In the genomic region with DNA sequence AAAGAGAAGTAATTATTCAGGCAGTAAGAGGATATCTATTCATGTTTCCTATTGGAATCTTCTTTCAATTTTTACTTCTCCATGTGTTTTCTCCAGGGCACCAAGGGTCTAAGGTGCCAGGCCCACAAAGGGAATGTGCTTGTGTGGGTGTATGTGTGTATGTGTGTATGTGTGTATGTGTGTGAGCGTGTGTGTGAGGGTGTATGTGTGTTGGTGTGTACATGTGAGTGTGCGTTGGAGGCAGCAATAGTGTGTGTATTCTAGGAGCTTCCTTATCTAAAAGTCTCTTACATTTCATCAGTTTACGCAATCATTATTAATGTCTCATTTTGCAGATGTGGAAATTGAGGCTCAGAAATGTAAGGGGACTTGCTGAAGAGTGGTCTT, we compare ENCODE assay signal across 27 cellular contexts. TPM values are rescaled to one million over a fixed set of nuclear protein-coding genes. Genes with fewer than 3 reads are reported as not detected.
DNase-seq lines count a peak whose midpoint lies in the region; ATAC-seq, FAIRE-seq and TF ChIP-seq lines count a peak whose summit lies in the region.
"Had no signal": no experiment of that assay in that cellular context is flagged by ENCODE, and none has a peak within 500 bp of the region (broad histone marks: within the 10 kb centered on the region; RNA-seq: fewer than 3 reads in every experiment).

No MANE protein-coding gene starts in this region.

- H3K36me3 ChIP-seq in left lung: peaks cover 0 to 11% of the 10 kb centered on the region in 2 donors
- H3K36me3 ChIP-seq: BLaER1, SJSA1 had no signal

- H3K4me1 Mint-ChIP-seq in T-helper 17 cell (peaks cover 6% of the 10 kb centered on the region), glutamatergic neuron (ENCODE audit: low read depth, unreplicated experiment) (peaks cover 3% of the 10 kb centered on the region)
- H3K4me1 Mint-ChIP-seq: CD4-positive, CD25-positive, alpha-beta regulatory T cell; IgD-negative memory B cell had no signal

- H3K9me3 ChIP-seq in T-helper 17 cell (ENCODE audit: control insufficient read depth, low read length, poor library complexity, severe bottlenecking) (no peaks in the 10 kb centered on the region), left lung (no peaks in the 10 kb centered on the region)
- H3K9me3 ChIP-seq: BLaER1, SJSA1 had no signal

- peaks cover 0 to 6% of the 10 kb centered on the region in 2 donors for H3K4me1 ChIP-seq in left lung
- H3K4me1 ChIP-seq: BLaER1, SJSA1 had no signal

- ATAC-seq in T-helper 17 cell (no peak), left lung (no peak)

- H3K27ac Mint-ChIP-seq in T-helper 17 cell: peak overlapping the region; percentile 24
- peak overlapping the region; percentile 12 for H3K27ac Mint-ChIP-seq in glutamatergic neuron (ENCODE audit: unreplicated experiment)
- H3K27ac Mint-ChIP-seq: CD4-positive, CD25-positive, alpha-beta regulatory T cell; IgD-negative memory B cell had no signal

- DNase-seq in activated CD8-positive, alpha-beta memory T cell treated with anti-CD3 and anti-CD28 coated beads for 24 hours: peak; percentile 21
- no peak for DNase-seq in activated CD8-positive, alpha-beta memory T cell treated with anti-CD3 and anti-CD28 coated beads, Interleukin-2, amount 50 U/mL, for 4 hours
- DNase-seq in T-helper 17 cell (no peak), glutamatergic neuron (no peak), urothelium cell line (ENCODE audit: low spot score) (no peak), left lung (no peak), GM13977 (ENCODE audit: low spot score) (no peak)
- DNase-seq: 8988T; CD4-positive, CD25-positive, alpha-beta regulatory T cell; DMS153; DND-41; GOT3; HCEC 1CT; NCI-H1092; NCI-H1417 treated with DMSO at 0.1 percent for 48 hours; NCI-H1694 treated with DMSO at 0.1 percent for 48 hours; NCI-H2081 treated with DMSO at 0.1 percent for 48 hours; NCI-H2171; NCI-H226; NCI-H510A; NCI-H69; Right ventricle myocardium superior; RPMI8226 had no signal

- H3K27me3 Mint-ChIP-seq in T-helper 17 cell (peaks cover 28% of the 10 kb centered on the region), glutamatergic neuron (ENCODE audit: unreplicated experiment) (peaks cover 1% of the 10 kb centered on the region)
- H3K27me3 Mint-ChIP-seq: CD4-positive, CD25-positive, alpha-beta regulatory T cell had no signal

- no peaks in the 10 kb centered on the region for H3K9me3 Mint-ChIP-seq in glutamatergic neuron (ENCODE audit: unreplicated experiment)
- H3K9me3 Mint-ChIP-seq: IgD-negative memory B cell had no signal

- H3K4me3 ChIP-seq in left lung: no peak overlapping the region
- H3K4me3 ChIP-seq: BLaER1, SJSA1 had no signal

- H3K36me3 Mint-ChIP-seq in T-helper 17 cell (ENCODE audit: low read depth): peaks cover 6% of the 10 kb centered on the region
- H3K36me3 Mint-ChIP-seq in glutamatergic neuron (ENCODE audit: unreplicated experiment): no peaks in the 10 kb centered on the region
- H3K36me3 Mint-ChIP-seq: CD4-positive, CD25-positive, alpha-beta regulatory T cell; IgD-negative memory B cell had no signal

- intact Hi-C loops in left lung (cut with DNase I): no loop called here

- H3K27me3 ChIP-seq in left lung: no peaks in the 10 kb centered on the region
- H3K27me3 ChIP-seq: BLaER1, SJSA1 had no signal

- TF ChIP-seq CTCF in glutamatergic neuron (IDR thresholded peaks at IDR 0.05; ENCODE audit: partially characterized antibody, unreplicated experiment): no peak
- TF ChIP-seq CTCF in left lung (IDR thresholded peaks at IDR 0.05): no peak
- no peak for TF ChIP-seq CTCF in GM13977 (IDR thresholded peaks at IDR 0.05; ENCODE audit: extremely low read depth, insufficient read depth, missing control alignments)

- FAIRE-seq in urothelium cell line (lab: Jason Lieb, UNC): peak; percentile 35
- FAIRE-seq: GM12892 had no signal

- H3K27ac ChIP-seq in left lung: no peak overlapping the region
- H3K27ac ChIP-seq: BLaER1, SJSA1 had no signal

- H3K4me3 Mint-ChIP-seq in T-helper 17 cell (peak overlapping the region; percentile 49), glutamatergic neuron (ENCODE audit: unreplicated experiment) (no peak overlapping the region)
- H3K4me3 Mint-ChIP-seq: CD4-positive, CD25-positive, alpha-beta regulatory T cell; IgD-negative memory B cell had no signal

- in situ Hi-C loops in GM13977 (cut with MboI; ENCODE audit: low pct_unique_long_range_greater_than_20kb, low sequenced_read_pairs, unreplicated experiment): no loop called here

RNA-seq across cellular contexts. Expression of a gene that starts 28.3 kb away (rescaled TPM):
- under 1 TPM; 0.65 to 0.76 TPM for total RNA-seq in T-helper 17 cell
- total RNA-seq in glutamatergic neuron (ENCODE audit: unreplicated experiment): not detected
- 10 to 100 TPM; 78.0 to 89.9 TPM for total RNA-seq in left lung
- total RNA-seq: CD4-positive, CD25-positive, alpha-beta regulatory T cell; SJSA1 had no signal

Comparison
In these comparisons a context has a peak if more than half of its experiments do, and no peak if none do; other contexts are left out.
1. RNA of a gene that starts 28.3 kb away (total RNA-seq): 78.0 to 89.9 TPM in left lung; 0.65 to 0.76 TPM in T-helper 17 cell and not detected in glutamatergic neuron (single experiment); every median in the first group is over 10 times any median in the second.